ENCODE assay signal across 1 cellular context in the genomic region with DNA sequence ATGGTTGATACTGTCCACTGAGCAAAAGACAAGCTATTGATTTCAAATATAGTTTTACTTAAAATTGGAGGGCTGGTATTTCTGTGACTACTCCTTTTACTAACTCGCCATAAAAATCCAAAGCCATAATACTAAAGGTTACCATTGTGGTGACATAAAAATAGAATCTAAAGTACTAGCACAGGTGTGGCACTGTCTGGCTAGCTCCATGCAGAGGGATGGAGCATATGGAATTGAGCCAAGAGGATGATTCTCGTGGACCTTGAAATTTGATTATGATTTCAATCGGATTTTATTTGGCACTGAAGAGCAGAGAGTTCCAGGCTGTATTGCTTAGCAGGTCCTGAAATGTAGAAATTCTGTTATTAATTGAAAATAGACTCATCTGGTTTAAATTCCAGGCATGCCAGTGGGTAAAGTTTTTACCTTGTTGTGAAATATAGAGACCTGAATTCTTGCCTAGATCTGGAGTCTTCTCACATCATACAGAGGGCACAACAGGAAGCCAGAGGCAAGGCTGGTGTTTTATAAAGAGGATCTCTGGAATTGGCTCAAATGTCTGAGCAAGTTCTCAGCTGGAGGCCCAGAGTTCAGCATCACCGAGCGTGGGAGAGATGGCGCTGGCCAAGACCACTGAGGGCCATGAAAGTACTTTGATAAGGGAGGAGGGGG.
TF ChIP-seq lines count a peak whose summit lies in the region.

No MANE protein-coding gene starts in this region.

TF ChIP-seq in WTC11, 78 proteins besides CTCF, POLR2A, EP300 and RAD21:
- no peak for TF ChIP-seq MYBL2 (CRISPR knock-in tag; IDR thresholded peaks at IDR 0.05)
- TF ChIP-seq ZNF396 (CRISPR knock-in tag; IDR thresholded peaks at IDR 0.05; ENCODE audit: borderline replicate concordance): no peak
- TF ChIP-seq, protein P1, sequence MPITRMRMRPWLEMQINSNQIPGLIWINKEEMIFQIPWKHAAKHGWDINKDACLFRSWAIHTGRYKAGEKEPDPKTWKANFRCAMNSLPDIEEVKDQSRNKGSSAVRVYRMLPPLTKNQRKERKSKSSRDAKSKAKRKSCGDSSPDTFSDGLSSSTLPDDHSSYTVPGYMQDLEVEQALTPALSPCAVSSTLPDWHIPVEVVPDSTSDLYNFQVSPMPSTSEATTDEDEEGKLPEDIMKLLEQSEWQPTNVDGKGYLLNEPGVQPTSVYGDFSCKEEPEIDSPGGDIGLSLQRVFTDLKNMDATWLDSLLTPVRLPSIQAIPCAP (CRISPR knock-in tag; IDR thresholded peaks at IDR 0.05): no peak
TF ChIP-seq in WTC11: peak in this region for 0.
